In genomic region chr5:80175337-80175736, GRCh38 we compare ENCODE assay signal across 1 cellular context.
TF ChIP-seq lines count a peak whose summit lies in the region.

No MANE protein-coding gene starts in this region.

TF ChIP-seq in liver, 16 proteins besides CTCF, POLR2A, EP300 and RAD21 (continued from another document):
- no peak for TF ChIP-seq REST (IDR thresholded peaks at IDR 0.05)
- peak; percentile 71 to 90 for TF ChIP-seq RXRA (IDR thresholded peaks at IDR 0.05)
- TF ChIP-seq HNF4A (conservative IDR thresholded peaks at IDR 0.05): peak; percentile 49 to 59
- TF ChIP-seq SP1 (IDR thresholded peaks at IDR 0.05): peak; percentile 46
